In the genomic region with DNA sequence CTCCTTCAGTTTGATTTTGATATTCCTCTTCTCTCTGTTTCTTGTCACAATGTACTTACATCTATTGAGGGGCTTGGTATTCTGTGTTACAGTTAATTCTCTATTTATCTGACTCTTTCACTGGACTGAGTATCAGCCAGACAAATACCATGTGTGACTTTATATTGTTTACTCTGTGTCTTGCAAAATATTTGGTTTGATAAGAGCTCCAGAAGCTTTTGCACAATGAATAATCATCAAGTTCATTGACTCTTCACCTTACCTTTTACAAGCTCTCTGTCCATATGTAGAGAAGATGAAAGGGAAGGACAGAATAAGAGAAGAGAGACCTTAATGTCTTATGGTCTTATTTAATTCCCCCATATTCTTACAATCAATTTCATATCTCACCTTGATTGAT, we compare ENCODE assay signal across 2 cellular contexts.
TF ChIP-seq lines count a peak whose summit lies in the region.

No MANE protein-coding gene starts in this region.

TF ChIP-seq in HepG2, 621 proteins besides CTCF, POLR2A, EP300 and RAD21 (continues in another document):
- TF ChIP-seq, protein P1, sequence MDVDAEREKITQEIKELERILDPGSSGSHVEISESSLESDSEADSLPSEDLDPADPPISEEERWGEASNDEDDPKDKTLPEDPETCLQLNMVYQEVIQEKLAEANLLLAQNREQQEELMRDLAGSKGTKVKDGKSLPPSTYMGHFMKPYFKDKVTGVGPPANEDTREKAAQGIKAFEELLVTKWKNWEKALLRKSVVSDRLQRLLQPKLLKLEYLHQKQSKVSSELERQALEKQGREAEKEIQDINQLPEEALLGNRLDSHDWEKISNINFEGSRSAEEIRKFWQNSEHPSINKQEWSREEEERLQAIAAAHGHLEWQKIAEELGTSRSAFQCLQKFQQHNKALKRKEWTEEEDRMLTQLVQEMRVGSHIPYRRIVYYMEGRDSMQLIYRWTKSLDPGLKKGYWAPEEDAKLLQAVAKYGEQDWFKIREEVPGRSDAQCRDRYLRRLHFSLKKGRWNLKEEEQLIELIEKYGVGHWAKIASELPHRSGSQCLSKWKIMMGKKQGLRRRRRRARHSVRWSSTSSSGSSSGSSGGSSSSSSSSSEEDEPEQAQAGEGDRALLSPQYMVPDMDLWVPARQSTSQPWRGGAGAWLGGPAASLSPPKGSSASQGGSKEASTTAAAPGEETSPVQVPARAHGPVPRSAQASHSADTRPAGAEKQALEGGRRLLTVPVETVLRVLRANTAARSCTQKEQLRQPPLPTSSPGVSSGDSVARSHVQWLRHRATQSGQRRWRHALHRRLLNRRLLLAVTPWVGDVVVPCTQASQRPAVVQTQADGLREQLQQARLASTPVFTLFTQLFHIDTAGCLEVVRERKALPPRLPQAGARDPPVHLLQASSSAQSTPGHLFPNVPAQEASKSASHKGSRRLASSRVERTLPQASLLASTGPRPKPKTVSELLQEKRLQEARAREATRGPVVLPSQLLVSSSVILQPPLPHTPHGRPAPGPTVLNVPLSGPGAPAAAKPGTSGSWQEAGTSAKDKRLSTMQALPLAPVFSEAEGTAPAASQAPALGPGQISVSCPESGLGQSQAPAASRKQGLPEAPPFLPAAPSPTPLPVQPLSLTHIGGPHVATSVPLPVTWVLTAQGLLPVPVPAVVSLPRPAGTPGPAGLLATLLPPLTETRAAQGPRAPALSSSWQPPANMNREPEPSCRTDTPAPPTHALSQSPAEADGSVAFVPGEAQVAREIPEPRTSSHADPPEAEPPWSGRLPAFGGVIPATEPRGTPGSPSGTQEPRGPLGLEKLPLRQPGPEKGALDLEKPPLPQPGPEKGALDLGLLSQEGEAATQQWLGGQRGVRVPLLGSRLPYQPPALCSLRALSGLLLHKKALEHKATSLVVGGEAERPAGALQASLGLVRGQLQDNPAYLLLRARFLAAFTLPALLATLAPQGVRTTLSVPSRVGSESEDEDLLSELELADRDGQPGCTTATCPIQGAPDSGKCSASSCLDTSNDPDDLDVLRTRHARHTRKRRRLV (CRISPR knock-in tag; IDR thresholded peaks at IDR 0.05), result no peak
- no peak for TF ChIP-seq ZNF747 (CRISPR knock-in tag; IDR thresholded peaks at IDR 0.05; ENCODE audit: borderline replicate concordance)
- TF ChIP-seq HMGA1 (CRISPR knock-in tag; conservative IDR thresholded peaks at IDR 0.05), result no peak
- TF ChIP-seq FOSL1 (CRISPR knock-in tag; IDR thresholded peaks at IDR 0.05; ENCODE audit: borderline replicate concordance), result no peak
- TF ChIP-seq ZNF879 (CRISPR knock-in tag; IDR thresholded peaks at IDR 0.05), result no peak
- TF ChIP-seq, protein P2, sequence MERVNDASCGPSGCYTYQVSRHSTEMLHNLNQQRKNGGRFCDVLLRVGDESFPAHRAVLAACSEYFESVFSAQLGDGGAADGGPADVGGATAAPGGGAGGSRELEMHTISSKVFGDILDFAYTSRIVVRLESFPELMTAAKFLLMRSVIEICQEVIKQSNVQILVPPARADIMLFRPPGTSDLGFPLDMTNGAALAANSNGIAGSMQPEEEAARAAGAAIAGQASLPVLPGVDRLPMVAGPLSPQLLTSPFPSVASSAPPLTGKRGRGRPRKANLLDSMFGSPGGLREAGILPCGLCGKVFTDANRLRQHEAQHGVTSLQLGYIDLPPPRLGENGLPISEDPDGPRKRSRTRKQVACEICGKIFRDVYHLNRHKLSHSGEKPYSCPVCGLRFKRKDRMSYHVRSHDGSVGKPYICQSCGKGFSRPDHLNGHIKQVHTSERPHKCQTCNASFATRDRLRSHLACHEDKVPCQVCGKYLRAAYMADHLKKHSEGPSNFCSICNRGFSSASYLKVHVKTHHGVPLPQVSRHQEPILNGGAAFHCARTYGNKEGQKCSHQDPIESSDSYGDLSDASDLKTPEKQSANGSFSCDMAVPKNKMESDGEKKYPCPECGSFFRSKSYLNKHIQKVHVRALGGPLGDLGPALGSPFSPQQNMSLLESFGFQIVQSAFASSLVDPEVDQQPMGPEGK (CRISPR knock-in tag; IDR thresholded peaks at IDR 0.05), result no peak
- TF ChIP-seq ARNT (IDR thresholded peaks at IDR 0.05), result no peak
- TF ChIP-seq, protein P3, sequence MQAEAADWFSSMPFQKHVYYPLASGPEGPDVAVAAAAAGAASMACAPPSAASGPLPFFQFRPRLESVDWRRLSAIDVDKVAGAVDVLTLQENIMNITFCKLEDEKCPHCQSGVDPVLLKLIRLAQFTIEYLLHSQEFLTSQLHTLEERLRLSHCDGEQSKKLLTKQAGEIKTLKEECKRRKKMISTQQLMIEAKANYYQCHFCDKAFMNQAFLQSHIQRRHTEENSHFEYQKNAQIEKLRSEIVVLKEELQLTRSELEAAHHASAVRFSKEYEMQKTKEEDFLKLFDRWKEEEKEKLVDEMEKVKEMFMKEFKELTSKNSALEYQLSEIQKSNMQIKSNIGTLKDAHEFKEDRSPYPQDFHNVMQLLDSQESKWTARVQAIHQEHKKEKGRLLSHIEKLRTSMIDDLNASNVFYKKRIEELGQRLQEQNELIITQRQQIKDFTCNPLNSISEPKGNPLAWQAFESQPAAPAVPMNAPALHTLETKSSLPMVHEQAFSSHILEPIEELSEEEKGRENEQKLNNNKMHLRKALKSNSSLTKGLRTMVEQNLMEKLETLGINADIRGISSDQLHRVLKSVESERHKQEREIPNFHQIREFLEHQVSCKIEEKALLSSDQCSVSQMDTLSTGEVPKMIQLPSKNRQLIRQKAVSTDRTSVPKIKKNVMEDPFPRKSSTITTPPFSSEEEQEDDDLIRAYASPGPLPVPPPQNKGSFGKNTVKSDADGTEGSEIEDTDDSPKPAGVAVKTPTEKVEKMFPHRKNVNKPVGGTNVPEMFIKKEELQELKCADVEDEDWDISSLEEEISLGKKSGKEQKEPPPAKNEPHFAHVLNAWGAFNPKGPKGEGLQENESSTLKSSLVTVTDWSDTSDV (CRISPR knock-in tag; IDR thresholded peaks at IDR 0.05), result no peak
- no peak for TF ChIP-seq CCDC6 (CRISPR knock-in tag; IDR thresholded peaks at IDR 0.05)

TF ChIP-seq in WTC11, 78 proteins besides CTCF, POLR2A, EP300 and RAD21 (continued from another document):
- TF ChIP-seq, protein P4, sequence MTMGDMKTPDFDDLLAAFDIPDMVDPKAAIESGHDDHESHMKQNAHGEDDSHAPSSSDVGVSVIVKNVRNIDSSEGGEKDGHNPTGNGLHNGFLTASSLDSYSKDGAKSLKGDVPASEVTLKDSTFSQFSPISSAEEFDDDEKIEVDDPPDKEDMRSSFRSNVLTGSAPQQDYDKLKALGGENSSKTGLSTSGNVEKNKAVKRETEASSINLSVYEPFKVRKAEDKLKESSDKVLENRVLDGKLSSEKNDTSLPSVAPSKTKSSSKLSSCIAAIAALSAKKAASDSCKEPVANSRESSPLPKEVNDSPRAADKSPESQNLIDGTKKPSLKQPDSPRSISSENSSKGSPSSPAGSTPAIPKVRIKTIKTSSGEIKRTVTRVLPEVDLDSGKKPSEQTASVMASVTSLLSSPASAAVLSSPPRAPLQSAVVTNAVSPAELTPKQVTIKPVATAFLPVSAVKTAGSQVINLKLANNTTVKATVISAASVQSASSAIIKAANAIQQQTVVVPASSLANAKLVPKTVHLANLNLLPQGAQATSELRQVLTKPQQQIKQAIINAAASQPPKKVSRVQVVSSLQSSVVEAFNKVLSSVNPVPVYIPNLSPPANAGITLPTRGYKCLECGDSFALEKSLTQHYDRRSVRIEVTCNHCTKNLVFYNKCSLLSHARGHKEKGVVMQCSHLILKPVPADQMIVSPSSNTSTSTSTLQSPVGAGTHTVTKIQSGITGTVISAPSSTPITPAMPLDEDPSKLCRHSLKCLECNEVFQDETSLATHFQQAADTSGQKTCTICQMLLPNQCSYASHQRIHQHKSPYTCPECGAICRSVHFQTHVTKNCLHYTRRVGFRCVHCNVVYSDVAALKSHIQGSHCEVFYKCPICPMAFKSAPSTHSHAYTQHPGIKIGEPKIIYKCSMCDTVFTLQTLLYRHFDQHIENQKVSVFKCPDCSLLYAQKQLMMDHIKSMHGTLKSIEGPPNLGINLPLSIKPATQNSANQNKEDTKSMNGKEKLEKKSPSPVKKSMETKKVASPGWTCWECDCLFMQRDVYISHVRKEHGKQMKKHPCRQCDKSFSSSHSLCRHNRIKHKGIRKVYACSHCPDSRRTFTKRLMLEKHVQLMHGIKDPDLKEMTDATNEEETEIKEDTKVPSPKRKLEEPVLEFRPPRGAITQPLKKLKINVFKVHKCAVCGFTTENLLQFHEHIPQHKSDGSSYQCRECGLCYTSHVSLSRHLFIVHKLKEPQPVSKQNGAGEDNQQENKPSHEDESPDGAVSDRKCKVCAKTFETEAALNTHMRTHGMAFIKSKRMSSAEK (CRISPR knock-in tag; IDR thresholded peaks at IDR 0.05; ENCODE audit: borderline replicate concordance), result no peak
- TF ChIP-seq, protein P5, sequence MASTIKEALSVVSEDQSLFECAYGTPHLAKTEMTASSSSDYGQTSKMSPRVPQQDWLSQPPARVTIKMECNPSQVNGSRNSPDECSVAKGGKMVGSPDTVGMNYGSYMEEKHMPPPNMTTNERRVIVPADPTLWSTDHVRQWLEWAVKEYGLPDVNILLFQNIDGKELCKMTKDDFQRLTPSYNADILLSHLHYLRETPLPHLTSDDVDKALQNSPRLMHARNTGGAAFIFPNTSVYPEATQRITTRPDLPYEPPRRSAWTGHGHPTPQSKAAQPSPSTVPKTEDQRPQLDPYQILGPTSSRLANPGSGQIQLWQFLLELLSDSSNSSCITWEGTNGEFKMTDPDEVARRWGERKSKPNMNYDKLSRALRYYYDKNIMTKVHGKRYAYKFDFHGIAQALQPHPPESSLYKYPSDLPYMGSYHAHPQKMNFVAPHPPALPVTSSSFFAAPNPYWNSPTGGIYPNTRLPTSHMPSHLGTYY (CRISPR knock-in tag; IDR thresholded peaks at IDR 0.05), result no peak
- TF ChIP-seq, protein P6, sequence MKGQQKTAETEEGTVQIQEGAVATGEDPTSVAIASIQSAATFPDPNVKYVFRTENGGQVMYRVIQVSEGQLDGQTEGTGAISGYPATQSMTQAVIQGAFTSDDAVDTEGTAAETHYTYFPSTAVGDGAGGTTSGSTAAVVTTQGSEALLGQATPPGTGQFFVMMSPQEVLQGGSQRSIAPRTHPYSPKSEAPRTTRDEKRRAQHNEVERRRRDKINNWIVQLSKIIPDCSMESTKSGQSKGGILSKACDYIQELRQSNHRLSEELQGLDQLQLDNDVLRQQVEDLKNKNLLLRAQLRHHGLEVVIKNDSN (CRISPR knock-in tag; IDR thresholded peaks at IDR 0.05), result no peak
- TF ChIP-seq, protein P7, sequence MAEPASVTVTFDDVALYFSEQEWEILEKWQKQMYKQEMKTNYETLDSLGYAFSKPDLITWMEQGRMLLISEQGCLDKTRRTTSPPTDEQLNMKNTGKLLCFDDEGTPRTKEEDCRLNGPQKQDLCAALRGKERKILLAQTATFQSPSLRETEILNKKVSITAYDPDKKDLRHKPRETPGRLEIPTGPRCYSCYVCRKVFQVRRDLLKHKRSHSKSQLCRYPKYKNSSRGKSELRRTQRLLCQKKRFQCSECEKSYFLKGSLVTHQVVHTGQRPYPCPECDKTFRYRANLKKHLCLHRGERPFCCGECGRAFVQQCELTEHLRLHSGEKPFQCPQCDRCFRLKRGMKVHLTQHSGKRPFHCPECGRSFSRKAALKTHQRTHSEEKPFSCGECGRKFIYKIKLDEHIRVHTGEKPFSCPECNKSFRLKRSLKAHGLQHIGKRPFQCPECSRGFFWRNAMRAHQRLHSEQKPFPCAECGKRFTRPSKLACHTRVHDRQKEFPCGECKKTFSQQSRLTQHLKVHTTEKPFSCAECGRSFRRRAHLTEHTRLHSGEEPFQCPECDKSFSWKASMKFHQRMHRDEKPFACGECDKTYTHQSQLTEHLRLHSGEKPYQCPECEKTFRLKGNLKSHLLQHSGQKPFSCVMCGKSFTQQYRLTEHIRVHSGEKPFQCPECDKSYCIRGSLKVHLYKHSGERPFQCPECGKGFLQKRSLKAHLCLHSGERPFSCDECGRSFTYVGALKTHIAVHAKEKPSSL (CRISPR knock-in tag; conservative IDR thresholded peaks at IDR 0.05), result no peak
- no peak for TF ChIP-seq ZNF121 (CRISPR knock-in tag; IDR thresholded peaks at IDR 0.05)
- TF ChIP-seq, protein P8, sequence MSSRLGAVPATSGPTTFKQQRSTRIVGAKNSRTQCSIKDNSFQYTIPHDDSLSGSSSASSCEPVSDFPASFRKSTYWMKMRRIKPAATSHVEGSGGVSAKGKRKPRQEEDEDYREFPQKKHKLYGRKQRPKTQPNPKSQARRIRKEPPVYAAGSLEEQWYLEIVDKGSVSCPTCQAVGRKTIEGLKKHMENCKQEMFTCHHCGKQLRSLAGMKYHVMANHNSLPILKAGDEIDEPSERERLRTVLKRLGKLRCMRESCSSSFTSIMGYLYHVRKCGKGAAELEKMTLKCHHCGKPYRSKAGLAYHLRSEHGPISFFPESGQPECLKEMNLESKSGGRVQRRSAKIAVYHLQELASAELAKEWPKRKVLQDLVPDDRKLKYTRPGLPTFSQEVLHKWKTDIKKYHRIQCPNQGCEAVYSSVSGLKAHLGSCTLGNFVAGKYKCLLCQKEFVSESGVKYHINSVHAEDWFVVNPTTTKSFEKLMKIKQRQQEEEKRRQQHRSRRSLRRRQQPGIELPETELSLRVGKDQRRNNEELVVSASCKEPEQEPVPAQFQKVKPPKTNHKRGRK (CRISPR knock-in tag; IDR thresholded peaks at IDR 0.05; ENCODE audit: borderline replicate concordance), result no peak
- TF ChIP-seq, protein P9, sequence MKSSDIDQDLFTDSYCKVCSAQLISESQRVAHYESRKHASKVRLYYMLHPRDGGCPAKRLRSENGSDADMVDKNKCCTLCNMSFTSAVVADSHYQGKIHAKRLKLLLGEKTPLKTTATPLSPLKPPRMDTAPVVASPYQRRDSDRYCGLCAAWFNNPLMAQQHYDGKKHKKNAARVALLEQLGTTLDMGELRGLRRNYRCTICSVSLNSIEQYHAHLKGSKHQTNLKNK (CRISPR knock-in tag; IDR thresholded peaks at IDR 0.05), result no peak
